24 cellular contexts compared by ENCODE assay signal in the genomic region with DNA sequence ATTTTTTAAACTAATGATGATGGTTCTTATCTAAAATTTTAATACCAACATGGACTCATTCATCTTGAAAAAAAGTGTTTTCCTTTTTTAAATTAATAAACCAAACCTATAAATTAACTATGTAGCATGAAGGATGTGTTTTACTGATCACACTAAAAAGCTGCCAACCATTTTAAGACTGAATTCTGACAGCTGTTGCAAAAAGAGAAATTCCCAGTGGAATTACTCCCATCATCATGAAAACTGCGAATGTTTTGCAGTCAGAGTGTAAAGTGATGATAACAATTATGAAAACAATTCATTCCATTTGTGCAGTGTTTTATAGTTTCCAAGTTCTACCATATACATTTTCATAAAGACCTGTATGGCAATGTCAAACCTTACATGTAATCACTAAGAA.
"Had no signal": no experiment of that assay in that cellular context is flagged by ENCODE, and none has a peak within 500 bp of the region (broad histone marks: within the 10 kb centered on the region; RNA-seq: fewer than 3 reads in every experiment).

No MANE protein-coding gene starts in this region.

- H3K4me3 Mint-ChIP-seq: dendritic cell treated with granulocyte-macrophage colony-stimulating factor and Interleukin-4, amounts not matched to agents 40 ng/mL and 50 ng/mL, for 4 days; endodermal cell; immature natural killer cell; naive B cell; natural killer cell treated with Interleukin-12 subunit alpha and Interleukin-12 subunit beta and Interleukin-15 and Interleukin-18, amount 100 ng/mL, for 72 hours; neural progenitor cell; stimulated activated memory B cell treated with anti-CD40 and anti-IgM and Interleukin-4, amounts not matched to agents 10 μg/mL and 1 μg/mL and 100 μg/mL, for 72 hours; type B pancreatic cell had no signal

- H3K4me1 Mint-ChIP-seq: immature natural killer cell; naive B cell; stimulated activated memory B cell treated with anti-CD40 and anti-IgM and Interleukin-4, amounts not matched to agents 10 μg/mL and 1 μg/mL and 100 μg/mL, for 72 hours had no signal

- ATAC-seq: left ventricle myocardium superior; lower lobe of right lung; natural killer cell treated with Interleukin-12 subunit alpha and Interleukin-12 subunit beta and Interleukin-15 and Interleukin-18, amount 100 ng/mL, for 72 hours; right lobe of liver; stimulated activated memory B cell treated with anti-CD40 and anti-IgM and Interleukin-4, amounts not matched to agents 10 μg/mL and 1 μg/mL and 100 μg/mL, for 72 hours; stimulated activated naive CD8-positive, alpha-beta T cell treated with anti-CD3 and anti-CD28 coated beads, Interleukin-15, Interleukin-2, amounts not matched to agents 100 U/mL and 50 U/mL, for 24 hours had no signal

- H3K36me3 Mint-ChIP-seq: type B pancreatic cell had no signal

- H3K4me1 ChIP-seq: colonic mucosa, esophagus squamous epithelium, lower lobe of right lung, neural progenitor cell, parathyroid adenoma, right lobe of liver, spleen, testis, tibial artery had no signal

- H3K9me3 ChIP-seq: colonic mucosa, esophagus squamous epithelium, lower lobe of right lung, right lobe of liver, testis, tibial artery had no signal

- DNase-seq: colonic mucosa; effector CD8-positive, alpha-beta T cell; endodermal cell; erythroblast; esophagus squamous epithelium; hypothalamus; immature natural killer cell; left ventricle myocardium superior; lower lobe of right lung; naive B cell; right lobe of liver; spleen; stimulated activated CD4-positive, alpha-beta T cell treated with anti-CD3 and anti-CD28 coated beads, Interleukin-4, amount 100 ng/mL, for 4 hours; stimulated activated naive CD8-positive, alpha-beta T cell treated with anti-CD3 and anti-CD28 coated beads, Interleukin-15, Interleukin-2, amounts not matched to agents 100 U/mL and 50 U/mL, for 24 hours; substantia nigra; testis; tibial artery had no signal

- H2AFZ ChIP-seq: neural progenitor cell, parathyroid adenoma had no signal

- H3K36me3 ChIP-seq: colonic mucosa, esophagus squamous epithelium, lower lobe of right lung, neural progenitor cell, right lobe of liver, spleen, tibial artery had no signal

- H3K27me3 Mint-ChIP-seq: dendritic cell treated with granulocyte-macrophage colony-stimulating factor and Interleukin-4, amounts not matched to agents 40 ng/mL and 50 ng/mL, for 4 days; naive B cell; natural killer cell treated with Interleukin-12 subunit alpha and Interleukin-12 subunit beta and Interleukin-15 and Interleukin-18, amount 100 ng/mL, for 72 hours; progenitor cell of endocrine pancreas; stimulated activated memory B cell treated with anti-CD40 and anti-IgM and Interleukin-4, amounts not matched to agents 10 μg/mL and 1 μg/mL and 100 μg/mL, for 72 hours; type B pancreatic cell had no signal

- H3K27me3 ChIP-seq: colonic mucosa, esophagus squamous epithelium, neural progenitor cell, right lobe of liver, spleen, testis, tibial artery had no signal

- H3K4me3 ChIP-seq: colonic mucosa, esophagus squamous epithelium, lower lobe of right lung, neural progenitor cell, right lobe of liver, spleen, testis, tibial artery had no signal

- H3K9ac ChIP-seq: neural progenitor cell, parathyroid adenoma had no signal

- H3K9me3 Mint-ChIP-seq: natural killer cell treated with Interleukin-12 subunit alpha and Interleukin-12 subunit beta and Interleukin-15 and Interleukin-18, amount 100 ng/mL, for 72 hours; type B pancreatic cell had no signal

- H3K27ac ChIP-seq: colonic mucosa, esophagus squamous epithelium, lower lobe of right lung, neural progenitor cell, parathyroid adenoma, right lobe of liver, spleen, testis, tibial artery had no signal

- H3K27ac Mint-ChIP-seq: dendritic cell treated with granulocyte-macrophage colony-stimulating factor and Interleukin-4, amounts not matched to agents 40 ng/mL and 50 ng/mL, for 4 days; endodermal cell; immature natural killer cell; naive B cell; natural killer cell treated with Interleukin-12 subunit alpha and Interleukin-12 subunit beta and Interleukin-15 and Interleukin-18, amount 100 ng/mL, for 72 hours; neural progenitor cell; progenitor cell of endocrine pancreas; stimulated activated memory B cell treated with anti-CD40 and anti-IgM and Interleukin-4, amounts not matched to agents 10 μg/mL and 1 μg/mL and 100 μg/mL, for 72 hours; type B pancreatic cell had no signal

- H3K4me2 ChIP-seq: neural progenitor cell had no signal
